Comparison of ENCODE assay signal across 22 cellular contexts in genomic region chr14:75977544-75977943, GRCh38. TPM values are rescaled to one million over a fixed set of nuclear protein-coding genes. Genes with fewer than 3 reads are reported as not detected.
DNase-seq lines count a peak whose midpoint lies in the region; ATAC-seq, FAIRE-seq and TF ChIP-seq lines count a peak whose summit lies in the region.
"Had no signal": no experiment of that assay in that cellular context is flagged by ENCODE, and none has a peak within 500 bp of the region (broad histone marks: within the 10 kb centered on the region; RNA-seq: fewer than 3 reads in every experiment).

No MANE protein-coding gene starts in this region.

- H3K36me3 Mint-ChIP-seq in chondrocyte (ENCODE audit: low read depth) (peaks cover 14% of the 10 kb centered on the region), nephron (ENCODE audit: low read depth) (peaks cover 5% of the 10 kb centered on the region)
- H3K36me3 Mint-ChIP-seq: WTC11 had no signal

- POLR2A ChIA-PET in A549 (lab: Yijun Ruan, JAX), result no interaction called here

- H3K9me3 Mint-ChIP-seq in chondrocyte (ENCODE audit: low read depth), result no peaks in the 10 kb centered on the region
- H3K9me3 Mint-ChIP-seq in nephron, result no peaks in the 10 kb centered on the region
- H3K9me3 Mint-ChIP-seq: HFFc6, WTC11 had no signal

- H3K27ac Mint-ChIP-seq in chondrocyte (ENCODE audit: unreplicated experiment) (peak overlapping the region; percentile 61), nephron (peak overlapping the region in 1 of 3 experiments; percentile 91)
- H3K27ac Mint-ChIP-seq: HFFc6 had no signal

- TF ChIP-seq EP300 in A549 (IDR thresholded peaks at IDR 0.05), result no peak

- intact Hi-C loops in lower lobe of right lung (cut with DNase I), result no loop called here

- DNase-seq in A549 (ENCODE audit: low read depth in 1 of 2, low spot score in 1 of 2), result no peak
- peak; percentile 69 for DNase-seq in NCI-H82 (lab: John Stamatoyannopoulos, UW)
- DNase-seq in chondrocyte (ENCODE audit: low spot score), result no peak
- no peak for DNase-seq in lower lobe of right lung
- DNase-seq: activated CD4-positive, alpha-beta T cell treated with anti-CD3 and anti-CD28 coated beads, Interleukin-2, amount 50 U/mL, for 48 hours; central memory CD4-positive, alpha-beta T cell; HFFc6; left ventricle myocardium superior; NCI-H1092 treated with DMSO at 0.1 percent for 48 hours; NCI-H2081; NCI-H446 treated with DMSO at 0.1 percent for 48 hours; RPMI8226; T-helper 9 cell had no signal

- ATAC-seq in A549 (no peak), HG02571 (IDR thresholded peaks at IDR 0.05; ENCODE audit: unreplicated experiment) (no peak), lower lobe of right lung (no peak), GM19023 (IDR thresholded peaks at IDR 0.05; ENCODE audit: unreplicated experiment) (no peak), HG02623 (IDR thresholded peaks at IDR 0.05; ENCODE audit: unreplicated experiment) (no peak)
- ATAC-seq: esophagus mucosa, left ventricle myocardium superior had no signal

- FAIRE-seq in A549 (lab: Jason Lieb, UNC), result no peak
- FAIRE-seq: GM18507, urothelium cell line had no signal

- H3K27me3 Mint-ChIP-seq in chondrocyte (ENCODE audit: low read depth) (no peaks in the 10 kb centered on the region), nephron (ENCODE audit: low read depth) (no peaks in the 10 kb centered on the region)

- CTCF ChIA-PET in A549 (lab: Yijun Ruan, JAX), result interaction anchor here (0.6 to 14.3 kb wide), 8 partner anchors 13 to 400 kb away, joined by 3 to 448 read pairs (median 5); no protein-coding TSS in a partner anchor

- H3K4me1 ChIP-seq in A549 (peaks cover 18% of the 10 kb centered on the region; the same call in 2 of the 3 replicates), lower lobe of right lung (peaks cover 43% of the 10 kb centered on the region)

- TF ChIP-seq CTCF in A549 (IDR thresholded peaks at IDR 0.05), result no peak
- TF ChIP-seq CTCF in chondrocyte (IDR thresholded peaks at IDR 0.05), result no peak
- no peak for TF ChIP-seq CTCF in nephron (IDR thresholded peaks at IDR 0.05; ENCODE audit: unreplicated experiment in 3 of 3)
- TF ChIP-seq CTCF in lower lobe of right lung (IDR thresholded peaks at IDR 0.05), result no peak

- no peak for TF ChIP-seq RAD21 in A549 (conservative IDR thresholded peaks at IDR 0.05 in 1 of 2, IDR thresholded peaks at IDR 0.05 in 1 of 2)

- no peak for TF ChIP-seq POLR2A in A549 (IDR thresholded peaks at IDR 0.05; ENCODE audit: low read length)

- 63% methylated on average over 5 of the region's 5 CpGs for WGBS in A549 (ENCODE audit: missing lambda C conversion rate)

- no peaks in the 10 kb centered on the region for H3K36me3 ChIP-seq in lower lobe of right lung
- H3K36me3 ChIP-seq: adrenal gland had no signal

- H3K27ac ChIP-seq in A549 (no peak overlapping the region), lower lobe of right lung (no peak overlapping the region)
- H3K27ac ChIP-seq: adrenal gland had no signal

- peak overlapping the region; percentile 80 for H3K4me3 Mint-ChIP-seq in chondrocyte (ENCODE audit: unreplicated experiment)
- peak overlapping the region in 2 of 3 experiments; percentile 16 to 89 for H3K4me3 Mint-ChIP-seq in nephron
- H3K4me3 Mint-ChIP-seq: HFFc6, WTC11 had no signal

- H3K9me3 ChIP-seq in A549 (no peaks in the 10 kb centered on the region), lower lobe of right lung (no peaks in the 10 kb centered on the region)
- H3K9me3 ChIP-seq: adrenal gland had no signal

- peaks cover 80% of the 10 kb centered on the region for H3K4me1 Mint-ChIP-seq in chondrocyte (ENCODE audit: low read depth)
- peaks cover 74% of the 10 kb centered on the region for H3K4me1 Mint-ChIP-seq in nephron

- no peaks in the 10 kb centered on the region for H3K27me3 ChIP-seq in lower lobe of right lung (ENCODE audit: low read depth)
- H3K27me3 ChIP-seq: adrenal gland had no signal

- H3K4me3 ChIP-seq in A549 (no peak overlapping the region), lower lobe of right lung (no peak overlapping the region)
- H3K4me3 ChIP-seq: adrenal gland had no signal

- peak overlapping the region; percentile 36; the same call in 1 of the 3 replicates for H3K4me2 ChIP-seq in A549

TF ChIP-seq in A549, 52 proteins besides CTCF, POLR2A, EP300 and RAD21:
- peak; percentile 37 to 42; a peak in 1 of 4 replicates for TF ChIP-seq CEBPB (IDR thresholded peaks at IDR 0.05)
- no peak for TF ChIP-seq RFX5 (IDR thresholded peaks at IDR 0.05)

RNA-seq across cellular contexts. Expression of gene TGFB3, which starts 4.3 kb away (rescaled TPM):
- polyA plus RNA-seq in A549 (2011; rRNA removed) (0.85 and 2.0 TPM in 2 replicates), A549 (2017; fragmentation: RNase III; extraction: RNeasy Plus Mini Kit Qiagen cat#74134 plus additional on column Dnase treatment) (1.3 to 1.5 TPM (median 1.3 TPM) in 3 replicates)
- 1.1 and 1.8 TPM in 2 replicates for polyA plus RNA-seq in A549 (2012; cell fraction: cytosol; rRNA removed)
- polyA plus RNA-seq in A549 (2012; cell fraction: nucleus; rRNA removed), result 2.7 and 3.6 TPM in 2 replicates
- 0.62 and 1.5 TPM in 2 replicates for polyA minus RNA-seq in A549 (2011; rRNA and poly(A)+ RNA removed)
- total RNA-seq in chondrocyte (200 to 223 TPM (median 222 TPM) in 3 replicates), lower lobe of right lung (15.7 TPM)

RNA-seq across cellular contexts. Expression of gene IFT43, which starts 8.0 kb away (rescaled TPM):
- 44.8 and 49.4 TPM in 2 replicates for polyA plus RNA-seq in A549 (2011; rRNA removed)
- 42.7 and 49.2 TPM in 2 replicates for polyA plus RNA-seq in A549 (2012; cell fraction: cytosol; rRNA removed)
- 32.1 and 44.3 TPM in 2 replicates for polyA plus RNA-seq in A549 (2012; cell fraction: nucleus; rRNA removed)
- polyA plus RNA-seq in A549 (2017; fragmentation: RNase III; extraction: RNeasy Plus Mini Kit Qiagen cat#74134 plus additional on column Dnase treatment), result 46.4 to 49.0 TPM (median 46.6 TPM) in 3 replicates
- polyA minus RNA-seq in A549 (2011; rRNA and poly(A)+ RNA removed), result 17.7 and 29.7 TPM in 2 replicates
- total RNA-seq in chondrocyte, result 25.0 to 28.6 TPM (median 28.2 TPM) in 3 replicates
- total RNA-seq in lower lobe of right lung, result 21.9 TPM

Comparison
In these comparisons a context has a peak if more than half of its experiments do, and no peak if none do; other contexts are left out.
1. RNA of gene TGFB3, which starts 4.3 kb away (total RNA-seq): 200 to 223 TPM in chondrocyte; 15.7 TPM in lower lobe of right lung (single experiment); every median in the first group is over 10 times any median in the second.